In the genomic region with DNA sequence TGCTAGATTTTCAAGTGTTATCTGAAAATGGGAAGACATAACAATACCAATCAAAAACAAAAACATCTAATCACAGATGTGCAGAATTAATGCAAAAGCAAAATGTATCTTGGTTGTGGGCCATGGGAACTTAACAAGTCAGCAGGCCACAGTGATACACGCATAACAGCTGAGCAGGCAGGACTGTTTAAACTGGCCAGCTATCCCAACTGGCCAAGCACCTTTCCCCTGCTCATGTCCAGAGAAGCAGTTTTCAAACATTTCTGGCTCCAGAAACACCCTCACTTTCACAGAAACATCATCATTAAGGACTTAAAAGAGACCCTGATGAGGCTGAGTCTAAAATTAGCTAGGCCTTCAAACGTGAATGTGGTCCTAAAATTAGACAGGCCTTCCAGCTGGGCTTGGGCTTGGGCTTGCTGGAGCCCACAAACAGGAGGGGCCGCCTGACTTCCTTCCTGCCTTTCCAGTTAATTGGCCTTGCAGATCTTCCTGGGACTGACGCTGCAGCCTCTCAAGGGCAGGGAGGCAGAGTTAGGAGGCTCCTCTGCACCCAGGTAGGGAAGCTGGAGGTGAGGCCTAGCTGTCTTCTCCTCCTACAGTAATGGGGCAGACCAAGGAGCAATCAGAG, we compare ENCODE assay signal across 1 cellular context.
TF ChIP-seq lines count a peak whose summit lies in the region.

No MANE protein-coding gene starts in this region.

TF ChIP-seq in IMR-90, 13 proteins besides CTCF, POLR2A, EP300 and RAD21:
- TF ChIP-seq, protein P1, sequence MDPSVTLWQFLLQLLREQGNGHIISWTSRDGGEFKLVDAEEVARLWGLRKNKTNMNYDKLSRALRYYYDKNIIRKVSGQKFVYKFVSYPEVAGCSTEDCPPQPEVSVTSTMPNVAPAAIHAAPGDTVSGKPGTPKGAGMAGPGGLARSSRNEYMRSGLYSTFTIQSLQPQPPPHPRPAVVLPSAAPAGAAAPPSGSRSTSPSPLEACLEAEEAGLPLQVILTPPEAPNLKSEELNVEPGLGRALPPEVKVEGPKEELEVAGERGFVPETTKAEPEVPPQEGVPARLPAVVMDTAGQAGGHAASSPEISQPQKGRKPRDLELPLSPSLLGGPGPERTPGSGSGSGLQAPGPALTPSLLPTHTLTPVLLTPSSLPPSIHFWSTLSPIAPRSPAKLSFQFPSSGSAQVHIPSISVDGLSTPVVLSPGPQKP (IDR thresholded peaks at IDR 0.05; ENCODE audit: borderline replicate concordance, low read depth, low read length): no peak
- TF ChIP-seq BHLHE40 (IDR thresholded peaks at IDR 0.05; ENCODE audit: low read depth, low read length) (no peak), FOS (IDR thresholded peaks at IDR 0.05; ENCODE audit: low read depth, low read length) (no peak), RCOR1 (IDR thresholded peaks at IDR 0.05; ENCODE audit: insufficient replicate concordance, low read length) (no peak), CHD1 (IDR thresholded peaks at IDR 0.05; ENCODE audit: low read depth, low read length) (no peak), MAFK (IDR thresholded peaks at IDR 0.05; ENCODE audit: low read depth, low read length) (no peak), MAZ (IDR thresholded peaks at IDR 0.05; ENCODE audit: borderline replicate concordance, low read depth, low read length) (no peak), SMC3 (IDR thresholded peaks at IDR 0.05; ENCODE audit: low read depth, low read length) (no peak), CEBPB (IDR thresholded peaks at IDR 0.05; ENCODE audit: low read depth, low read length) (no peak), NFE2L2 (IDR thresholded peaks at IDR 0.05; ENCODE audit: low read depth, low read length) (no peak), MXI1 (IDR thresholded peaks at IDR 0.05; ENCODE audit: borderline replicate concordance, low read depth, low read length) (no peak), RFX5 (IDR thresholded peaks at IDR 0.05; ENCODE audit: low read depth, low read length) (no peak)
- TF ChIP-seq, protein P2, sequence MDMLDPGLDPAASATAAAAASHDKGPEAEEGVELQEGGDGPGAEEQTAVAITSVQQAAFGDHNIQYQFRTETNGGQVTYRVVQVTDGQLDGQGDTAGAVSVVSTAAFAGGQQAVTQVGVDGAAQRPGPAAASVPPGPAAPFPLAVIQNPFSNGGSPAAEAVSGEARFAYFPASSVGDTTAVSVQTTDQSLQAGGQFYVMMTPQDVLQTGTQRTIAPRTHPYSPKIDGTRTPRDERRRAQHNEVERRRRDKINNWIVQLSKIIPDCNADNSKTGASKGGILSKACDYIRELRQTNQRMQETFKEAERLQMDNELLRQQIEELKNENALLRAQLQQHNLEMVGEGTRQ (IDR thresholded peaks at IDR 0.05; ENCODE audit: low read depth, low read length): no peak
